Comparison of ENCODE assay signal across 8 cellular contexts in the genomic region with DNA sequence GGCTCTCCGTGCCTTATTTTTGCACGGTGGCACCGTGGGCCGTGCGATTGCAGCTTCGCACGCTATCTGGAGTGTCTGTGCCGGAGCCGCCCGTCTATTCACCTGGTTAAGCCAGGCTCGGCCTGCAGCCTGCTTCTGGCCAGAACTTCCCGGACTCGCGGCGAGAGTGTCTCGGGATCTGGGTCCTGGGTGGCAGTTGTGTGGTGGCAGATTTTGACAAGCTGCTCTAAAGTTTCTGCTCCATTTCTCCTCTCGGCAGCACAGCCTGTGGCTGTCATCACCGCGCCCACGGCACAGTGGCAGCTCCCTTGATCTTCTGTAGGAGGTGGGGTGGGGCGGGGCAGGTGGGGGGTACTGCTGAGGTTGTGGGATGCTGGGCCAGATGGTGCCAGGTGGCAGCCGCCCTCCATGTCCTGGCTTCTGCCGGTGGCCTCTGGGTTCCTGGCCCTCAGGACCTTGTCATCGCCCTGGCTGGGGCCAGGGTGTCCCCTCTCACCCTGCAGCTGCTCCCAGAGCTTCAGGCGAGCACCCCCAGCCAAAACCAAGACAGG. TPM values are rescaled to one million over a fixed set of nuclear protein-coding genes. Genes with fewer than 3 reads are reported as not detected.
DNase-seq lines count a peak whose midpoint lies in the region; ATAC-seq and TF ChIP-seq lines count a peak whose summit lies in the region.

No MANE protein-coding gene starts in this region.

- H3K36me3 Mint-ChIP-seq in CD4-positive, CD25-positive, alpha-beta regulatory T cell, result no peaks in the 10 kb centered on the region

- H3K9me3 Mint-ChIP-seq in CD4-positive, CD25-positive, alpha-beta regulatory T cell, result peaks cover 0 to 5% (median 0%) of the 10 kb centered on the region in 7 donors

- H3K4me3 Mint-ChIP-seq in CD4-positive, CD25-positive, alpha-beta regulatory T cell, result peak overlapping the region in 3 of 4 donors; percentile 51 to 70 (median 56)

- no peaks in the 10 kb centered on the region for H3K36me3 ChIP-seq in CD4-positive, CD25-positive, alpha-beta regulatory T cell (ENCODE audit: control insufficient read depth, insufficient read depth, low read length)
- H3K36me3 ChIP-seq in OCI-LY7 (ENCODE audit: insufficient read depth, low read length), result no peaks in the 10 kb centered on the region

- no TSS peak for BruUV-seq in OCI-LY7 (replicated peaks; lab: Mats Ljungman, UMichigan)

- H2AFZ ChIP-seq in OCI-LY7 (ENCODE audit: low read length), result no peak overlapping the region

- H3K27me3 Mint-ChIP-seq in CD4-positive, CD25-positive, alpha-beta regulatory T cell, result peaks cover 48% of the 10 kb centered on the region

- no peak overlapping the region for H3K4me3 ChIP-seq in CD4-positive, CD25-positive, alpha-beta regulatory T cell (ENCODE audit: low read depth, low read length)
- peak overlapping the region; percentile 27 for H3K4me3 ChIP-seq in iPS-11a (ENCODE audit: low read depth, low read length)
- peak overlapping the region; percentile 34 to 58 (median 47) for H3K4me3 ChIP-seq in skin epidermis
- H3K4me3 ChIP-seq in OCI-LY7 (ENCODE audit: low read depth, low read length, poor library complexity, severe bottlenecking), result no peak overlapping the region

- H3K79me2 ChIP-seq in OCI-LY7 (ENCODE audit: insufficient read depth, low read depth, low read length), result no peaks in the 10 kb centered on the region

- H3K4me1 ChIP-seq in CD4-positive, CD25-positive, alpha-beta regulatory T cell (ENCODE audit: control insufficient read depth, insufficient read depth, low read length, poor library complexity, severe bottlenecking), result peaks cover 33% of the 10 kb centered on the region
- no peaks in the 10 kb centered on the region for H3K4me1 ChIP-seq in OCI-LY7 (ENCODE audit: insufficient read depth, low read length, poor library complexity, severe bottlenecking)

- H3K27ac ChIP-seq in CD4-positive, CD25-positive, alpha-beta regulatory T cell (ENCODE audit: insufficient read depth, low read length, poor library complexity, severe bottlenecking), result no peak overlapping the region
- peak overlapping the region in 19 of 21 experiments; percentile 17 to 78 (median 62) for H3K27ac ChIP-seq in skin epidermis
- H3K27ac ChIP-seq in OCI-LY7 (ENCODE audit: low read depth, low read length, poor library complexity, severe bottlenecking), result no peak overlapping the region

- no peaks in the 10 kb centered on the region for H4K20me1 ChIP-seq in OCI-LY7 (ENCODE audit: insufficient read depth, low read length)

- no peak overlapping the region for H3K27ac Mint-ChIP-seq in CD4-positive, CD25-positive, alpha-beta regulatory T cell

- DNase-seq in CD4-positive, CD25-positive, alpha-beta regulatory T cell, result peak in 1 of 3 donors; percentile 36
- DNase-seq in NCI-H1092 (lab: John Stamatoyannopoulos, UW), result peak; percentile 40
- peak; percentile 62 for DNase-seq in activated naive CD4-positive, alpha-beta T cell treated with anti-CD3 and anti-CD28 coated beads, Interleukin-2, amount 50 U/mL, for 16 hours
- DNase-seq in NCI-H2029 (lab: John Stamatoyannopoulos, UW), result no peak
- no peak for DNase-seq in OCI-LY7 (ENCODE audit: low spot score)

- no peaks in the 10 kb centered on the region for H3K9me3 ChIP-seq in CD4-positive, CD25-positive, alpha-beta regulatory T cell (ENCODE audit: control insufficient read depth in 2 of 2, low read length in 2 of 2)
- H3K9me3 ChIP-seq in OCI-LY7 (ENCODE audit: low read length), result no peaks in the 10 kb centered on the region

- H3K4me2 ChIP-seq in OCI-LY7 (ENCODE audit: low read length), result no peak overlapping the region

- intact Hi-C loops in OCI-LY7 (cut with micrococcal nuclease; ENCODE audit: unreplicated experiment), result loop anchor here (5.0 kb wide), 1 partner anchor 224 kb away; no protein-coding TSS in a partner anchor

- ATAC-seq in CD4-positive, CD25-positive, alpha-beta regulatory T cell (ENCODE audit: low read depth in 2 of 2), result peak in 1 of 2 donors; percentile 7
- no peak for ATAC-seq in HG03175 (IDR thresholded peaks at IDR 0.05; ENCODE audit: unreplicated experiment)

- peaks cover 2% of the 10 kb centered on the region for H3K27me3 ChIP-seq in CD4-positive, CD25-positive, alpha-beta regulatory T cell (ENCODE audit: control insufficient read depth, insufficient read depth, low read length)

- TF ChIP-seq CTCF in OCI-LY7 (conservative IDR thresholded peaks at IDR 0.05; ENCODE audit: low read length), result no peak

- peaks cover 0 to 18% (median 1%) of the 10 kb centered on the region in 4 donors for H3K4me1 Mint-ChIP-seq in CD4-positive, CD25-positive, alpha-beta regulatory T cell

- POLR2A ChIA-PET in OCI-LY7 (lab: Charles Lee), result interaction anchor here (0.7 kb wide), 1 partner anchor 49 kb away, joined by 4 read pairs; no protein-coding TSS in a partner anchor

- H3K9me2 ChIP-seq in OCI-LY7 (ENCODE audit: insufficient read depth, low read length), result no peaks in the 10 kb centered on the region

- CTCF ChIA-PET in OCI-LY7 (lab: Charles Lee; ENCODE audit: unreplicated experiment), result no interaction called here

RNA-seq across cellular contexts. Expression of gene MMP17, which starts 2.9 kb away (rescaled TPM):
- total RNA-seq in CD4-positive, CD25-positive, alpha-beta regulatory T cell, result not detected
- polyA plus RNA-seq in CD4-positive, CD25-positive, alpha-beta regulatory T cell, result under 1 TPM in 1 of 4 donors, not detected in 3; 0.51 TPM
- not detected in 2 replicates for total RNA-seq in OCI-LY7 (2014; rRNA removed; shearing (Covaris generic))
- not detected in 2 replicates for total RNA-seq in OCI-LY7 (2022)

Comparison
In these comparisons a context has a peak if more than half of its experiments do, and no peak if none do; other contexts are left out.
1. DNase-seq: peak in NCI-H1092 (single experiment) and activated naive CD4-positive, alpha-beta T cell treated with anti-CD3 and anti-CD28 coated beads, Interleukin-2, amount 50 U/mL, for 16 hours (single experiment); none in NCI-H2029 (single experiment) and OCI-LY7 (single experiment).
2. H3K27ac ChIP-seq: peak in skin epidermis (19 of 21); none in CD4-positive, CD25-positive, alpha-beta regulatory T cell (single experiment) and OCI-LY7 (single experiment).
3. H3K4me3 ChIP-seq: peak in iPS-11a (single experiment) and skin epidermis (7 of 7); none in CD4-positive, CD25-positive, alpha-beta regulatory T cell (single experiment) and OCI-LY7 (single experiment).